8 cellular contexts compared by ENCODE assay signal in genomic region chr10:31133628-31134302, GRCh38.
A peak's percentile ranks its signal among the peaks of the same experiment; 100 is the strongest.
DNase-seq lines count a peak whose midpoint lies in the region; ATAC-seq and TF ChIP-seq lines count a peak whose summit lies in the region.

No MANE protein-coding gene starts in this region.

- peak; percentile 88 for DNase-seq in GM10248 (ENCODE audit: extremely low spot score)
- DNase-seq in NCI-H510A treated with DMSO at 0.1 percent for 48 hours (lab: John Stamatoyannopoulos, UW), result peak; percentile 56
- peak; percentile 19 for DNase-seq in activated CD8-positive, alpha-beta memory T cell treated with anti-CD3 and anti-CD28 coated beads, Interleukin-2, amount 50 U/mL, for 1 hour (ENCODE audit: extremely low read depth)
- peak; percentile 60 for DNase-seq in endothelial cell (ENCODE audit: low spot score)
- DNase-seq in stimulated activated CD8-positive, alpha-beta memory T cell treated with anti-CD3 and anti-CD28 coated beads, Interleukin-12 subunit alpha, Interleukin-12 subunit beta, amount 100 ng/mL, for 24 hours (ENCODE audit: extremely low read depth), result peak; percentile 46

- no peak overlapping the region for H3K4me3 Mint-ChIP-seq in endothelial cell (ENCODE audit: unreplicated experiment)

- H3K27me3 Mint-ChIP-seq in endothelial cell (ENCODE audit: unreplicated experiment), result peaks cover 7% of the 10 kb centered on the region

- H3K9me3 Mint-ChIP-seq in endothelial cell (ENCODE audit: unreplicated experiment), result no peaks in the 10 kb centered on the region

- no peaks in the 10 kb centered on the region for H3K9me3 ChIP-seq in mesodermal cell (ENCODE audit: control insufficient read depth, low read length)

- H3K27ac ChIP-seq in mesodermal cell (ENCODE audit: low read depth, low read length, severe bottlenecking), result peak overlapping the region; percentile 96

- peaks cover 10% of the 10 kb centered on the region for H3K4me1 ChIP-seq in mesodermal cell (ENCODE audit: control insufficient read depth, insufficient read depth, low read length, poor library complexity, severe bottlenecking)

- WGBS in mesodermal cell (ENCODE audit: insufficient coverage in 2 of 2), 2 experiments, result 0 to 1% methylated on average over 17 to 19 of the region's 43 CpGs

- H3K36me3 Mint-ChIP-seq in endothelial cell (ENCODE audit: low read depth, unreplicated experiment), result no peaks in the 10 kb centered on the region

- ATAC-seq in HG02588 (IDR thresholded peaks at IDR 0.05; ENCODE audit: unreplicated experiment), result peak; percentile 58
- no peak for ATAC-seq in GM21717 (IDR thresholded peaks at IDR 0.05; ENCODE audit: unreplicated experiment)

- H3K36me3 ChIP-seq in mesodermal cell (ENCODE audit: control insufficient read depth, insufficient read depth, low read length), result no peaks in the 10 kb centered on the region

- peaks cover 13% of the 10 kb centered on the region for H3K4me1 Mint-ChIP-seq in endothelial cell (ENCODE audit: unreplicated experiment)

- no peak for TF ChIP-seq CTCF in GM10248 (IDR thresholded peaks at IDR 0.05; ENCODE audit: control extremely low read depth, extremely low read depth, low read depth, missing control alignments)
- no peak for TF ChIP-seq CTCF in endothelial cell (IDR thresholded peaks at IDR 0.05; ENCODE audit: unreplicated experiment)

- CTCF ChIA-PET in GM10248 (lab: Yijun Ruan, JAX), result interaction anchor here (1.5 to 2.7 kb wide), 2 partner anchors 33 to 102 kb away, joined by 3 to 8 read pairs; partner anchors contain the start of gene ZNF438

- POLR2A ChIA-PET in GM10248 (lab: Yijun Ruan, JAX), result interaction anchor here (0.6 to 1.2 kb wide), 5 partner anchors 19 to 538 kb away, joined by 3 to 7 read pairs (median 3); no protein-coding TSS in a partner anchor

- H3K27ac Mint-ChIP-seq in endothelial cell (ENCODE audit: unreplicated experiment), result peak overlapping the region; percentile 61

- peak overlapping the region; percentile 30 for H3K4me3 ChIP-seq in mesodermal cell (ENCODE audit: extremely low read depth, insufficient read depth, low read length, poor library complexity, severe bottlenecking)

Comparison
In these comparisons a context has a peak if more than half of its experiments do, and no peak if none do; other contexts are left out.
1. DNase-seq: peak in every context shown above with its lines; median percentile 88 in GM10248; 60 in endothelial cell; 56 in NCI-H510A treated with DMSO at 0.1 percent for 48 hours; 46 in stimulated activated CD8-positive, alpha-beta memory T cell treated with anti-CD3 and anti-CD28 coated beads, Interleukin-12 subunit alpha, Interleukin-12 subunit beta, amount 100 ng/mL, for 24 hours; 19 in activated CD8-positive, alpha-beta memory T cell treated with anti-CD3 and anti-CD28 coated beads, Interleukin-2, amount 50 U/mL, for 1 hour.